Comparison of ENCODE assay signal across 11 cellular contexts in genomic region chr10:78664929-78665525, GRCh38.
DNase-seq lines count a peak whose midpoint lies in the region; ATAC-seq and TF ChIP-seq lines count a peak whose summit lies in the region.
"Had no signal": no experiment of that assay in that cellular context is flagged by ENCODE, and none has a peak within 500 bp of the region (broad histone marks: within the 10 kb centered on the region; RNA-seq: fewer than 3 reads in every experiment).

No MANE protein-coding gene starts in this region.

- H4K91ac ChIP-seq in mesenchymal stem cell (ENCODE audit: low read length), result no peak overlapping the region

- H3K4me2 ChIP-seq in mesenchymal stem cell (ENCODE audit: low read length, poor library complexity, severe bottlenecking), result no peak overlapping the region

- no peaks in the 10 kb centered on the region for H3K27me3 ChIP-seq in mesenchymal stem cell (ENCODE audit: control insufficient read depth in 1 of 2, insufficient read depth in 1 of 2, low read length in 2 of 2)

- no peak overlapping the region for H2AK5ac ChIP-seq in mesenchymal stem cell (ENCODE audit: low read length, severe bottlenecking)

- H3K36me3 ChIP-seq in mesenchymal stem cell (ENCODE audit: control insufficient read depth in 1 of 2, insufficient read depth in 2 of 2, low read depth in 1 of 2, low read length in 2 of 2), result no peaks in the 10 kb centered on the region
- H3K36me3 ChIP-seq: HAP-1, thoracic aorta had no signal

- no peak overlapping the region for H3K9ac ChIP-seq in mesenchymal stem cell (ENCODE audit: low read length)

- H3K9me3 ChIP-seq in mesenchymal stem cell (ENCODE audit: control insufficient read depth, low read length), result peaks cover 3% of the 10 kb centered on the region

- in situ Hi-C loops in astrocyte of the spinal cord (cut with HindIII; ENCODE audit: low sequenced_read_pairs), result no loop called here

- peak; percentile 53 for TF ChIP-seq CTCF in astrocyte of the spinal cord (IDR thresholded peaks at IDR 0.05; ENCODE audit: low read depth, low read length)

- no peak overlapping the region for H3K18ac ChIP-seq in mesenchymal stem cell (ENCODE audit: low read depth in 1 of 2, low read length in 2 of 2)

- H2AFZ ChIP-seq in mesenchymal stem cell (ENCODE audit: low read depth, low read length), result no peak overlapping the region

- no peak overlapping the region for H3K27ac ChIP-seq in mesenchymal stem cell (ENCODE audit: low read length, poor library complexity, severe bottlenecking)
- H3K27ac ChIP-seq: thoracic aorta had no signal

- no peak overlapping the region for H3K23ac ChIP-seq in mesenchymal stem cell (ENCODE audit: low read length in 2 of 2)

- H4K8ac ChIP-seq in mesenchymal stem cell (ENCODE audit: low read length), result no peak overlapping the region

- no peak overlapping the region for H2BK15ac ChIP-seq in mesenchymal stem cell (ENCODE audit: low read depth, poor library complexity, severe bottlenecking)

- H3K4ac ChIP-seq in mesenchymal stem cell (ENCODE audit: low read depth in 1 of 2, low read length in 2 of 2), result no peak overlapping the region

- H2BK12ac ChIP-seq in mesenchymal stem cell (ENCODE audit: low read length in 2 of 2), result no peak overlapping the region

- H3K4me3 ChIP-seq in Jurkat, Clone E6-1 (ENCODE audit: low read length), result no peak overlapping the region
- H3K4me3 ChIP-seq in astrocyte of the spinal cord (ENCODE audit: low read depth, low read length) (no peak overlapping the region), mesenchymal stem cell (ENCODE audit: insufficient read depth in 1 of 2, low read depth in 1 of 2, low read length in 2 of 2) (no peak overlapping the region)
- H3K4me3 ChIP-seq: HAP-1, thoracic aorta had no signal

- no peak overlapping the region for H3K14ac ChIP-seq in mesenchymal stem cell (ENCODE audit: low read length in 2 of 2)

- no peak overlapping the region for H2BK120ac ChIP-seq in mesenchymal stem cell (ENCODE audit: low read depth, low read length)

- no peak for ATAC-seq in GM19035 (IDR thresholded peaks at IDR 0.05; ENCODE audit: unreplicated experiment)

- 65% methylated on average over 4 of the region's 4 CpGs for WGBS in mesenchymal stem cell

- H2BK5ac ChIP-seq in mesenchymal stem cell (ENCODE audit: low read depth, low read length, poor library complexity, severe bottlenecking), result no peak overlapping the region

- no peaks in the 10 kb centered on the region for H3K79me1 ChIP-seq in mesenchymal stem cell (replicated peaks; ENCODE audit: low read length, poor library complexity, severe bottlenecking)

- H3K4me1 ChIP-seq in mesenchymal stem cell (ENCODE audit: control insufficient read depth, insufficient read depth, low read depth, low read length), result no peaks in the 10 kb centered on the region
- H3K4me1 ChIP-seq: HAP-1 had no signal

- peak; percentile 54 for DNase-seq in DMS53 treated with DMSO at 0.1 percent for 48 hours (lab: John Stamatoyannopoulos, UW; ENCODE audit: unreplicated experiment)
- peak; percentile 29 for DNase-seq in Jurkat, Clone E6-1 (ENCODE audit: low read depth, low spot score)
- no peak for DNase-seq in astrocyte of the spinal cord (ENCODE audit: low read depth, low spot score)
- DNase-seq in mesenchymal stem cell, result peak; percentile 20
- DNase-seq in KG1 (lab: John Stamatoyannopoulos, UW), result no peak
- DNase-seq in T1000 (lab: John Stamatoyannopoulos, UW), result no peak
- no peak for DNase-seq in NCI-H2171 (lab: John Stamatoyannopoulos, UW)
- DNase-seq: activated CD4-positive, CD25-positive, alpha-beta regulatory T cell had no signal

Comparison
In these comparisons a context has a peak if more than half of its experiments do, and no peak if none do; other contexts are left out.
1. DNase-seq: peak in DMS53 treated with DMSO at 0.1 percent for 48 hours (single experiment), Jurkat, Clone E6-1 (single experiment) and mesenchymal stem cell (single experiment); none in astrocyte of the spinal cord (single experiment), KG1 (single experiment), T1000 (single experiment) and NCI-H2171 (single experiment).